Comparison of ENCODE assay signal across 1 cellular context in genomic region chr19:8307965-8308866, GRCh38.
TF ChIP-seq lines count a peak whose summit lies in the region.

CD320 (minus strand) TSS chr19:8308358; CDS start chr19:8308290, 68 bp downstream.

TF ChIP-seq in K562, 482 proteins besides CTCF, POLR2A, EP300 and RAD21 (continued from another document):
- TF ChIP-seq CEBPB (tag; IDR thresholded peaks at IDR 0.05) (no peak), ESRRB (CRISPR knock-in tag; IDR thresholded peaks at IDR 0.05; ENCODE audit: borderline replicate concordance) (no peak), COPS2 (conservative IDR thresholded peaks at IDR 0.05) (no peak), HEY1 (CRISPR knock-in tag; IDR thresholded peaks at IDR 0.05; ENCODE audit: borderline replicate concordance) (0 out of 2 replicates have a peak, but pooled peaks have one; percentile 4), TEAD4 (IDR thresholded peaks at IDR 0.05; ENCODE audit: low read length) (no peak; the same call in 1 of the 2 replicates), TEAD4 (CRISPR knock-in tag; IDR thresholded peaks at IDR 0.05; ENCODE audit: borderline replicate concordance) (peak; percentile 83), ZNF551 (CRISPR knock-in tag; IDR thresholded peaks at IDR 0.05) (no peak), MCM5 (IDR thresholded peaks at IDR 0.05; ENCODE audit: low read depth) (no peak), POLR3A (IDR thresholded peaks at IDR 0.05; ENCODE audit: borderline replicate concordance, extremely low read depth, insufficient read depth, insufficient read length) (no peak), EHMT2 (IDR thresholded peaks at IDR 0.05) (no peak), TCFL5 (CRISPR knock-in tag; conservative IDR thresholded peaks at IDR 0.05) (no peak)
- TF ChIP-seq, protein P1, sequence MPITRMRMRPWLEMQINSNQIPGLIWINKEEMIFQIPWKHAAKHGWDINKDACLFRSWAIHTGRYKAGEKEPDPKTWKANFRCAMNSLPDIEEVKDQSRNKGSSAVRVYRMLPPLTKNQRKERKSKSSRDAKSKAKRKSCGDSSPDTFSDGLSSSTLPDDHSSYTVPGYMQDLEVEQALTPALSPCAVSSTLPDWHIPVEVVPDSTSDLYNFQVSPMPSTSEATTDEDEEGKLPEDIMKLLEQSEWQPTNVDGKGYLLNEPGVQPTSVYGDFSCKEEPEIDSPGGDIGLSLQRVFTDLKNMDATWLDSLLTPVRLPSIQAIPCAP (CRISPR knock-in tag; IDR thresholded peaks at IDR 0.05; ENCODE audit: borderline replicate concordance), result no peak; the same call in 1 of the 2 replicates
